ENCODE assay signal across 2 cellular contexts in genomic region chr9:91417602-91418218, GRCh38.
TF ChIP-seq lines count a peak whose summit lies in the region.

No MANE protein-coding gene starts in this region.

TF ChIP-seq in HEK293, 187 proteins besides CTCF, POLR2A, EP300 and RAD21:
- TF ChIP-seq ZNF629 (tag by site-specific recombination; IDR thresholded peaks at IDR 0.05) = peak; percentile 21; the same call in 1 of the 2 replicates
- TF ChIP-seq, protein P1, sequence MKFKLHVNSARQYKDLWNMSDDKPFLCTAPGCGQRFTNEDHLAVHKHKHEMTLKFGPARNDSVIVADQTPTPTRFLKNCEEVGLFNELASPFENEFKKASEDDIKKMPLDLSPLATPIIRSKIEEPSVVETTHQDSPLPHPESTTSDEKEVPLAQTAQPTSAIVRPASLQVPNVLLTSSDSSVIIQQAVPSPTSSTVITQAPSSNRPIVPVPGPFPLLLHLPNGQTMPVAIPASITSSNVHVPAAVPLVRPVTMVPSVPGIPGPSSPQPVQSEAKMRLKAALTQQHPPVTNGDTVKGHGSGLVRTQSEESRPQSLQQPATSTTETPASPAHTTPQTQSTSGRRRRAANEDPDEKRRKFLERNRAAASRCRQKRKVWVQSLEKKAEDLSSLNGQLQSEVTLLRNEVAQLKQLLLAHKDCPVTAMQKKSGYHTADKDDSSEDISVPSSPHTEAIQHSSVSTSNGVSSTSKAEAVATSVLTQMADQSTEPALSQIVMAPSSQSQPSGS (tag by site-specific recombination; IDR thresholded peaks at IDR 0.05; ENCODE audit: low read depth) = peak; percentile 53; the same call in 1 of the 2 replicates
- TF ChIP-seq ZBTB21 (tag by site-specific recombination; IDR thresholded peaks at IDR 0.05) = peak; percentile 15; the same call in 1 of the 2 replicates
- no peak for TF ChIP-seq BCL11A (tag by site-specific recombination; IDR thresholded peaks at IDR 0.05; ENCODE audit: low read depth)
- TF ChIP-seq, protein P2, sequence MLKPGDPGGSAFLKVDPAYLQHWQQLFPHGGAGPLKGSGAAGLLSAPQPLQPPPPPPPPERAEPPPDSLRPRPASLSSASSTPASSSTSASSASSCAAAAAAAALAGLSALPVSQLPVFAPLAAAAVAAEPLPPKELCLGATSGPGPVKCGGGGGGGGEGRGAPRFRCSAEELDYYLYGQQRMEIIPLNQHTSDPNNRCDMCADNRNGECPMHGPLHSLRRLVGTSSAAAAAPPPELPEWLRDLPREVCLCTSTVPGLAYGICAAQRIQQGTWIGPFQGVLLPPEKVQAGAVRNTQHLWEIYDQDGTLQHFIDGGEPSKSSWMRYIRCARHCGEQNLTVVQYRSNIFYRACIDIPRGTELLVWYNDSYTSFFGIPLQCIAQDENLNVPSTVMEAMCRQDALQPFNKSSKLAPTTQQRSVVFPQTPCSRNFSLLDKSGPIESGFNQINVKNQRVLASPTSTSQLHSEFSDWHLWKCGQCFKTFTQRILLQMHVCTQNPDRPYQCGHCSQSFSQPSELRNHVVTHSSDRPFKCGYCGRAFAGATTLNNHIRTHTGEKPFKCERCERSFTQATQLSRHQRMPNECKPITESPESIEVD (tag by site-specific recombination; IDR thresholded peaks at IDR 0.05) = peak; percentile 52; the same call in 1 of the 2 replicates
- no peak for TF ChIP-seq ZFP37 (tag by site-specific recombination; IDR thresholded peaks at IDR 0.05)
- TF ChIP-seq ZNF677 (tag by site-specific recombination; IDR thresholded peaks at IDR 0.05) = peak; percentile 39; the same call in 1 of the 2 replicates

TF ChIP-seq in K562, 482 proteins besides CTCF, POLR2A, EP300 and RAD21:
- no peak for TF ChIP-seq RBM39 (optimal IDR thresholded peaks at IDR 0.05; ENCODE audit: low read depth, low read length)
- TF ChIP-seq CEBPG (CRISPR knock-in tag; IDR thresholded peaks at IDR 0.05) = no peak
- TF ChIP-seq CEBPG (tag; conservative IDR thresholded peaks at IDR 0.05 in 1 of 2, IDR thresholded peaks at IDR 0.05 in 1 of 2) = peak; percentile 31 to 47
